ENCODE assay signal across 4 cellular contexts in genomic region chr5:40511801-40512200, GRCh38.
TF ChIP-seq lines count a peak whose summit lies in the region.

No MANE protein-coding gene starts in this region.

TF ChIP-seq in HEK293T, 16 proteins besides CTCF, POLR2A, EP300 and RAD21:
- TF ChIP-seq FOXK2 (IDR thresholded peaks at IDR 0.05), result no peak
- no peak for TF ChIP-seq FOXM1 (IDR thresholded peaks at IDR 0.05; ENCODE audit: borderline replicate concordance)
- peak; percentile 56; the same call in 1 of the 2 replicates for TF ChIP-seq PKNOX1 (IDR thresholded peaks at IDR 0.05)
- no peak for TF ChIP-seq FOXA1 (IDR thresholded peaks at IDR 0.05)

TF ChIP-seq in K562, 482 proteins besides CTCF, POLR2A, EP300 and RAD21:
- TF ChIP-seq RBFOX2 (IDR thresholded peaks at IDR 0.05; ENCODE audit: low read depth, low read length) (no peak), TOE1 (IDR thresholded peaks at IDR 0.05; ENCODE audit: borderline replicate concordance) (no peak), TOE1 (CRISPR knock-in tag; IDR thresholded peaks at IDR 0.05; ENCODE audit: borderline replicate concordance, low read depth) (no peak), PKNOX1 (IDR thresholded peaks at IDR 0.05) (0 out of 2 replicates have a peak, but pooled peaks have one; percentile 27)

TF ChIP-seq in neural cell, 6 proteins besides CTCF, POLR2A, EP300 and RAD21:
- TF ChIP-seq EZH2 (IDR thresholded peaks at IDR 0.05; ENCODE audit: borderline replicate concordance, insufficient read depth, low read length, poor library complexity, severe bottlenecking), result no peak
- no peak for TF ChIP-seq REST (IDR thresholded peaks at IDR 0.05; ENCODE audit: borderline replicate concordance)
- TF ChIP-seq POLR2AphosphoS5 (IDR thresholded peaks at IDR 0.05), result peak; percentile 23
- TF ChIP-seq SMC3 (conservative IDR thresholded peaks at IDR 0.05; ENCODE audit: poor library complexity), result no peak
- TF ChIP-seq TAF1 (IDR thresholded peaks at IDR 0.05; ENCODE audit: low read depth), result no peak
- no peak for TF ChIP-seq MXI1 (conservative IDR thresholded peaks at IDR 0.05; ENCODE audit: poor library complexity, severe bottlenecking)
TF ChIP-seq in neural cell: peak in this region for 1.

TF ChIP-seq in HepG2, 621 proteins besides CTCF, POLR2A, EP300 and RAD21:
- no peak for TF ChIP-seq ZBTB34 (CRISPR knock-in tag; IDR thresholded peaks at IDR 0.05)
TF ChIP-seq in HepG2: peak in this region for 0.
